ENCODE assay signal across 1 cellular context in the genomic region with DNA sequence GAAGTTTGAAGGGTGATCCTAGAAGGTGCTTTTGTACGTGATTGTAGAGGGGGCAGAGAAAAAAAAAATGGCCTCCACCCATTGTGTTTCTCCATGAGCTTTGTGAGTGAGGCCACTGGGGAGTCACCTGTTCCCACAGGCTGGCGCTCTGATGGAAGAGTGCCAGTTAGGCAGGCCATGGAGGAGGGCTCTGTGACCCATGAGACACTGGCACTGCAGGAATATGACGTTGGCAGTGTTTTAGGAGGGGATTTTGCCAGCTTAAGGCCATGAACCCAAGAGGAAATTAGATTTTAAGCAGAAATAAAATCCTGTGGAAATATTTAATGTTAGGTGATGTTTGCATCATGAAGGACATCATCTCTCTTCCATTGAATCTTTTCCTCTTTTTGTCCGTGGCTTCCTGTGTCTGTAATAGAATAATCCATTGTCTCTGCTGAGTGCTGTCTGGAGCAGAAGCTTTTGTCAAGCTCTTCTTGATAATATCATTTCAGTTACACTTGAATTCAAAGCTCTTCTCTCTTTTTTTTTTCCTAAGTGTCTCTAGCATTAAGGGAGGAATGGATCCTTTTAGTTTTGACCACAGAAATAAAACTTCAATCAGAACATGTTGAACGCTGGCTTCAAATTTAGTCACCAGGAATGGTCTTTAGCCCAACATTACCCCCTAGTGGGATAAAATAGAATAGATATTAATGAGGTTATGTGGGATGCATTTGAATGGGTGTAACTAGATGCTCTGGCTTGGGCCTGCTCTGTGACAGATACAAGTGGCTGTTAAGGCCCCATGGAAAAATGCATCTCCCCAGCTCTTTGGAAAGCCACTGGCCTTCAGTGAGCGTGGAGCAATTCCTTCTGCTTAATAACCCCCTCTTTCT.
TF ChIP-seq lines count a peak whose summit lies in the region.

No MANE protein-coding gene starts in this region.

TF ChIP-seq in WTC11, 78 proteins besides CTCF, POLR2A, EP300 and RAD21 (continued from another document):
- TF ChIP-seq, protein P1, sequence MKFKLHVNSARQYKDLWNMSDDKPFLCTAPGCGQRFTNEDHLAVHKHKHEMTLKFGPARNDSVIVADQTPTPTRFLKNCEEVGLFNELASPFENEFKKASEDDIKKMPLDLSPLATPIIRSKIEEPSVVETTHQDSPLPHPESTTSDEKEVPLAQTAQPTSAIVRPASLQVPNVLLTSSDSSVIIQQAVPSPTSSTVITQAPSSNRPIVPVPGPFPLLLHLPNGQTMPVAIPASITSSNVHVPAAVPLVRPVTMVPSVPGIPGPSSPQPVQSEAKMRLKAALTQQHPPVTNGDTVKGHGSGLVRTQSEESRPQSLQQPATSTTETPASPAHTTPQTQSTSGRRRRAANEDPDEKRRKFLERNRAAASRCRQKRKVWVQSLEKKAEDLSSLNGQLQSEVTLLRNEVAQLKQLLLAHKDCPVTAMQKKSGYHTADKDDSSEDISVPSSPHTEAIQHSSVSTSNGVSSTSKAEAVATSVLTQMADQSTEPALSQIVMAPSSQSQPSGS (CRISPR knock-in tag; IDR thresholded peaks at IDR 0.05; ENCODE audit: borderline replicate concordance, low read depth), result no peak
- TF ChIP-seq, protein P2, sequence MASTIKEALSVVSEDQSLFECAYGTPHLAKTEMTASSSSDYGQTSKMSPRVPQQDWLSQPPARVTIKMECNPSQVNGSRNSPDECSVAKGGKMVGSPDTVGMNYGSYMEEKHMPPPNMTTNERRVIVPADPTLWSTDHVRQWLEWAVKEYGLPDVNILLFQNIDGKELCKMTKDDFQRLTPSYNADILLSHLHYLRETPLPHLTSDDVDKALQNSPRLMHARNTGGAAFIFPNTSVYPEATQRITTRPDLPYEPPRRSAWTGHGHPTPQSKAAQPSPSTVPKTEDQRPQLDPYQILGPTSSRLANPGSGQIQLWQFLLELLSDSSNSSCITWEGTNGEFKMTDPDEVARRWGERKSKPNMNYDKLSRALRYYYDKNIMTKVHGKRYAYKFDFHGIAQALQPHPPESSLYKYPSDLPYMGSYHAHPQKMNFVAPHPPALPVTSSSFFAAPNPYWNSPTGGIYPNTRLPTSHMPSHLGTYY (CRISPR knock-in tag; IDR thresholded peaks at IDR 0.05), result no peak
